In genomic region chr2:190408538-190409271, GRCh38 we compare ENCODE assay signal across 8 cellular contexts. TPM values are rescaled to one million over a fixed set of nuclear protein-coding genes. Genes with fewer than 3 reads are reported as not detected.
DNase-seq lines count a peak whose midpoint lies in the region; ATAC-seq and TF ChIP-seq lines count a peak whose summit lies in the region.

No MANE protein-coding gene starts in this region.

- WGBS in testis, 2 donors, result 2 to 8% methylated on average over 9 to 43 of the region's 54 CpGs

- CTCF ChIA-PET in PC-9 (lab: Charles Lee), result no interaction called here

- H3K9me2 ChIP-seq in PC-9 (ENCODE audit: insufficient read depth), result no peaks in the 10 kb centered on the region

- TF ChIP-seq POLR2A in testis (IDR thresholded peaks at IDR 0.05), result no peak

- H3F3A ChIP-seq in PC-9 (ENCODE audit: insufficient read depth, low read depth), result peaks cover 3% of the 10 kb centered on the region; the same call in 1 of the 2 replicates

- no TSS peak for BruUV-seq in PC-9 (replicated peaks; lab: Mats Ljungman, UMichigan)

- intact Hi-C loops in PC-9 (cut with micrococcal nuclease; ENCODE audit: unreplicated experiment) (no loop called here), testis (cut with DNase I; ENCODE audit: low total_unique reads) (no loop called here)

- no peak overlapping the region for H3K27ac ChIP-seq in PC-9
- H3K27ac ChIP-seq in osteoblast (ENCODE audit: low read depth, low read length), result no peak overlapping the region
- H3K27ac ChIP-seq in testis, result peak overlapping the region; percentile 71 to 76

- POLR2A ChIA-PET in PC-9 (lab: Charles Lee; ENCODE audit: unreplicated experiment), result no interaction called here

- peak overlapping the region; percentile 61 for H3K4me3 ChIP-seq in PC-9
- peak overlapping the region; percentile 75 for H3K4me3 ChIP-seq in osteoblast (ENCODE audit: insufficient read depth, low read length)
- peak overlapping the region; percentile 81 to 83 for H3K4me3 ChIP-seq in testis

- H3K27me3 ChIP-seq in PC-9 (ENCODE audit: insufficient read depth, low read depth) (no peaks in the 10 kb centered on the region), osteoblast (ENCODE audit: insufficient read depth, low read length) (peaks cover 18% of the 10 kb centered on the region), testis (no peaks in the 10 kb centered on the region)

- H3K9me3 ChIP-seq in PC-9 (ENCODE audit: insufficient read depth, low read depth), result no peaks in the 10 kb centered on the region
- H3K9me3 ChIP-seq in osteoblast (ENCODE audit: low read depth, low read length), result no peaks in the 10 kb centered on the region
- H3K9me3 ChIP-seq in testis, result no peaks in the 10 kb centered on the region

- ATAC-seq in GM19438 (IDR thresholded peaks at IDR 0.05; ENCODE audit: low read depth, unreplicated experiment), result peak; percentile 65
- peak; percentile 37 for ATAC-seq in HG03558 (IDR thresholded peaks at IDR 0.05; ENCODE audit: extremely low read depth, unreplicated experiment)

- H3K79me2 ChIP-seq in PC-9 (ENCODE audit: low read depth) (no peaks in the 10 kb centered on the region), osteoblast (ENCODE audit: insufficient read depth, low read length) (no peaks in the 10 kb centered on the region)

- H3K36me3 ChIP-seq in PC-9 (ENCODE audit: low read depth) (no peaks in the 10 kb centered on the region), osteoblast (ENCODE audit: insufficient read depth, low read length) (no peaks in the 10 kb centered on the region), testis (ENCODE audit: low read depth, missing control alignments) (no peaks in the 10 kb centered on the region)

- peaks cover 17% of the 10 kb centered on the region for H3K4me1 ChIP-seq in PC-9 (replicated peaks; ENCODE audit: insufficient read depth)
- H3K4me1 ChIP-seq in osteoblast (ENCODE audit: insufficient read depth, low read length), result peaks cover 3% of the 10 kb centered on the region
- peaks cover 3% of the 10 kb centered on the region for H3K4me1 ChIP-seq in testis

- H4K20me1 ChIP-seq in PC-9 (ENCODE audit: insufficient read depth), result no peaks in the 10 kb centered on the region
- H4K20me1 ChIP-seq in osteoblast (ENCODE audit: insufficient read depth, low read length), result no peaks in the 10 kb centered on the region

- TF ChIP-seq CTCF in PC-9 (conservative IDR thresholded peaks at IDR 0.05), result no peak
- no peak for TF ChIP-seq CTCF in osteoblast (IDR thresholded peaks at IDR 0.05; ENCODE audit: extremely low read depth, low read depth, low read length)
- no peak for TF ChIP-seq CTCF in testis (IDR thresholded peaks at IDR 0.05)

- H2AFZ ChIP-seq in PC-9 (peak overlapping the region; percentile 95), osteoblast (ENCODE audit: low read length) (peak overlapping the region; percentile 71)

- DNase-seq in COR-L47 (lab: John Stamatoyannopoulos, UW) (peak; percentile 87), PC-9 (peak in 1 of 2 experiments; percentile 48), activated gamma-delta T cell treated with Interleukin-2 at 50 U/mL for 16 hours (peak; percentile 73), glomerular visceral epithelial cell (ENCODE audit: extremely low spot score) (peak; percentile 78), osteoblast (ENCODE audit: insufficient read length, low spot score, missing footprints) (peak; percentile 91), testis (peak; percentile 55)

- H3K4me2 ChIP-seq in PC-9 (peak overlapping the region; percentile 89), osteoblast (ENCODE audit: insufficient read depth, low read length) (peak overlapping the region; percentile 83)

RNA-seq across cellular contexts. Expression of gene MFSD6, which starts 0.6 kb away (rescaled TPM):
- 13.3 and 15.6 TPM in 2 replicates for total RNA-seq in PC-9 (2021)
- 11.2 and 13.6 TPM in 2 replicates for total RNA-seq in osteoblast
- 10 to 100 TPM; 29.9 to 47.3 TPM for total RNA-seq in testis
- 15.0 TPM for polyA plus RNA-seq in testis (ENCODE audit: insufficient read depth, low read depth, low replicate concordance)

Comparison
In these comparisons a context has a peak if more than half of its experiments do, and no peak if none do; other contexts are left out.
1. H3K27ac ChIP-seq: peak in testis (2 of 2); none in PC-9 (single experiment) and osteoblast (single experiment).
2. Peak in every context shown above with its lines, with median percentiles within 50 percentile points of each other: H3K4me3 ChIP-seq.